Comparison of ENCODE assay signal across 8 cellular contexts in genomic region chr11:82900277-82901164, GRCh38. TPM values are rescaled to one million over a fixed set of nuclear protein-coding genes. Genes with fewer than 3 reads are reported as not detected.
DNase-seq lines count a peak whose midpoint lies in the region; ATAC-seq and TF ChIP-seq lines count a peak whose summit lies in the region.

PRCP (minus strand) TSS chr11:82900430; CDS start chr11:82900402, 28 bp downstream.

- peaks cover 0 to 19% (median 4%) of the 10 kb centered on the region in 4 donors for H3K4me1 ChIP-seq in right lobe of liver

- WGBS in right lobe of liver (ENCODE audit: insufficient coverage, low coverage, low lambda C conversion rate, missing lambda C conversion rate), result 0% methylated on average over 21 of the region's 40 CpGs

- peak in 28 of 56 donors; percentile 3 to 43 (median 25) for TF ChIP-seq CTCF in dorsolateral prefrontal cortex (IDR thresholded peaks at IDR 0.05 in 54 of 56, conservative IDR thresholded peaks at IDR 0.05 in 2 of 56; ENCODE audit: low read depth in 1 of 56, partially characterized antibody in 56 of 56)
- peak in 1 of 4 donors; percentile 17 for TF ChIP-seq CTCF in right lobe of liver (IDR thresholded peaks at IDR 0.05)

- no peaks in the 10 kb centered on the region for H3K27me3 ChIP-seq in dorsolateral prefrontal cortex
- H3K27me3 ChIP-seq in right lobe of liver, result no peaks in the 10 kb centered on the region

- H3K36me3 ChIP-seq in right lobe of liver, result no peaks in the 10 kb centered on the region

- no peaks in the 10 kb centered on the region for H3K9me3 ChIP-seq in right lobe of liver

- H3K27ac ChIP-seq in dorsolateral prefrontal cortex, result peak within 1 kb of the TSS; percentile 7 to 95 (median 88)
- H3K27ac ChIP-seq in right lobe of liver, result peak within 1 kb of the TSS; percentile 78 to 89 (median 86)

- peak; percentile 32 to 93 (median 76) for DNase-seq in C1 segment of cervical spinal cord (lab: John Stamatoyannopoulos, UW)
- DNase-seq in NCI-H748 treated with DMSO at 0.1 percent for 48 hours (lab: John Stamatoyannopoulos, UW), result peak; percentile 72
- peak; percentile 96 to 98 for DNase-seq in activated CD4-positive, alpha-beta T cell treated with anti-CD3 and anti-CD28 coated beads, Interleukin-2, amount 50 U/mL, for 48 hours
- DNase-seq in dorsolateral prefrontal cortex, result peak; percentile 63 to 95 (median 88)
- peak; percentile 97 to 99 (median 97) for DNase-seq in right lobe of liver
- peak; percentile 87 to 90 for DNase-seq in stimulated activated CD4-positive, alpha-beta T cell treated with anti-CD3 and anti-CD28 coated beads, Interleukin-4, amount 100 ng/mL, for 4 hours

- H3K4me3 ChIP-seq in dorsolateral prefrontal cortex, result peak within 1 kb of the TSS; percentile 58 to 89 (median 78)
- H3K4me3 ChIP-seq in right lobe of liver, result peak within 1 kb of the TSS; percentile 63 to 82 (median 80)

- peak; percentile 93 for TF ChIP-seq POLR2A in right lobe of liver (IDR thresholded peaks at IDR 0.05)

- intact Hi-C loops in dorsolateral prefrontal cortex (cut with DNase I), result loop anchor here (1.0 to 10.0 kb wide), 9 partner anchors 33 to 387 kb away; partner anchors contain the start of genes CCDC90B (in 2 of the 2), RAB30 (in 2 of the 2), ANKRD42 (in 1 of the 2) and PCF11 (in 1 of the 2)
- intact Hi-C loops in right lobe of liver (cut with DNase I), result loop anchor here in 1 of 2 donors (10.0 kb wide), 1 partner anchor 174 kb away; the partner anchor contains the start of gene RAB30

- ATAC-seq in GM19351 (IDR thresholded peaks at IDR 0.05; ENCODE audit: unreplicated experiment) (peak; percentile 76), HG03521 (IDR thresholded peaks at IDR 0.05; ENCODE audit: unreplicated experiment) (peak; percentile 76), right lobe of liver (peak; percentile 91 to 96 (median 92))

RNA-seq across cellular contexts. Expression of gene PRCP, which starts in this region (rescaled TPM):
- total RNA-seq in dorsolateral prefrontal cortex, result 100 to 1,000 TPM in 1 of 120 experiments, 10 to 100 TPM in 119; 38.4 to 137 (median 59.7) TPM
- total RNA-seq in right lobe of liver, result 10 to 100 TPM; 35.4 to 84.9 (median 49.4) TPM

Comparison
In these comparisons a context has a peak if more than half of its experiments do, and no peak if none do; other contexts are left out.
1. Peak in every context shown above with its lines: DNase-seq, ATAC-seq, H3K4me3 ChIP-seq and H3K27ac ChIP-seq.